ENCODE assay signal across 23 cellular contexts in genomic region chr11:69035150-69035958, GRCh38. TPM values are rescaled to one million over a fixed set of nuclear protein-coding genes. Genes with fewer than 3 reads are reported as not detected.
DNase-seq lines count a peak whose midpoint lies in the region; ATAC-seq and TF ChIP-seq lines count a peak whose summit lies in the region.
"Had no signal": no experiment of that assay in that cellular context is flagged by ENCODE, and none has a peak within 500 bp of the region (broad histone marks: within the 10 kb centered on the region; RNA-seq: fewer than 3 reads in every experiment).

No MANE protein-coding gene starts in this region.

- TF ChIP-seq CTCF in right atrium auricular region (IDR thresholded peaks at IDR 0.05): no peak

- H3K27ac ChIP-seq in right atrium auricular region (peak overlapping the region; percentile 44 to 62), rectal smooth muscle tissue (ENCODE audit: low read depth, low read length) (peak overlapping the region; percentile 40)
- H3K27ac ChIP-seq: HL-60 had no signal

- ATAC-seq in Right ventricle myocardium inferior (peak; percentile 63), HG03139 (IDR thresholded peaks at IDR 0.05; ENCODE audit: unreplicated experiment) (no peak), HG02970 (IDR thresholded peaks at IDR 0.05; ENCODE audit: low FRiP score, unreplicated experiment) (no peak)
- ATAC-seq: K562 had no signal

- peaks cover 0 to 6% of the 10 kb centered on the region in 2 donors for H3K4me1 ChIP-seq in right atrium auricular region
- H3K4me1 ChIP-seq in rectal smooth muscle tissue (ENCODE audit: control insufficient read depth, insufficient read depth, low read length): peaks cover 3% of the 10 kb centered on the region

- DNase-seq in Right ventricle myocardium inferior (ENCODE audit: missing footprints): peak; percentile 79
- no peak for DNase-seq in cardiac septum (ENCODE audit: low spot score)
- DNase-seq in right atrium auricular region (ENCODE audit: low spot score): no peak
- DNase-seq in NCI-H1092 (lab: John Stamatoyannopoulos, UW): no peak
- DNase-seq in SKM-1 (lab: John Stamatoyannopoulos, UW; ENCODE audit: unreplicated experiment): no peak
- DNase-seq: activated CD4-positive, alpha-beta T cell treated with anti-CD3 and anti-CD28 coated beads for 4 hours; activated gamma-delta T cell; GDM1; MV-4-11; NCI-H2029 treated with DMSO at 0.1 percent for 48 hours had no signal

- H3K36me3 ChIP-seq in right atrium auricular region (no peaks in the 10 kb centered on the region), rectal smooth muscle tissue (ENCODE audit: control insufficient read depth, insufficient read depth, low read length) (no peaks in the 10 kb centered on the region)

- H3K27me3 ChIP-seq in right atrium auricular region (no peaks in the 10 kb centered on the region), rectal smooth muscle tissue (ENCODE audit: control insufficient read depth, insufficient read depth, low read length) (no peaks in the 10 kb centered on the region)

- H3K9ac ChIP-seq in rectal smooth muscle tissue (ENCODE audit: low read length): no peak overlapping the region

- intact Hi-C loops in Right ventricle myocardium inferior (cut with DNase I): no loop called here
- intact Hi-C loops in cardiac septum (cut with DNase I): no loop called here

- no peaks in the 10 kb centered on the region for H3K9me3 ChIP-seq in right atrium auricular region

- no peak overlapping the region for H3K4me3 ChIP-seq in right atrium auricular region
- no peak overlapping the region for H3K4me3 ChIP-seq in rectal smooth muscle tissue (ENCODE audit: low read length)
- H3K4me3 ChIP-seq: K562 had no signal

RNA-seq across cellular contexts. Expression of gene TPCN2, which starts 13.4 kb away (rescaled TPM):
- total RNA-seq in Right ventricle myocardium inferior (9.1 TPM), cardiac septum (12.5 TPM), right atrium auricular region (1 to 10 TPM; 4.2 to 5.3 TPM)

RNA-seq across cellular contexts. Expression of gene MRGPRF, which starts 22.3 kb away (rescaled TPM):
- total RNA-seq in Right ventricle myocardium inferior (7.6 TPM), cardiac septum (2.3 TPM), right atrium auricular region (10 to 100 TPM; 10.8 to 17.6 TPM)
- total RNA-seq: glomerular endothelial cell, K562, NCI-H460 had no signal

RNA-seq across cellular contexts. Expression of gene MRGPRD, which starts 54.6 kb away (rescaled TPM):
- not detected for total RNA-seq in Right ventricle myocardium inferior
- not detected for total RNA-seq in cardiac septum
- not detected for total RNA-seq in right atrium auricular region
- total RNA-seq: A172, epithelial cell of proximal tubule, glomerular endothelial cell, K562, lung microvascular endothelial cell, NCI-H460, renal cortical epithelial cell, SK-MEL-5, subcutaneous adipose tissue had no signal
